ENCODE assay signal across 8 cellular contexts in genomic region chr9:127917603-127918002, GRCh38. TPM values are rescaled to one million over a fixed set of nuclear protein-coding genes. Genes with fewer than 3 reads are reported as not detected.
A peak's percentile ranks its signal among the peaks of the same experiment; 100 is the strongest.
DNase-seq lines count a peak whose midpoint lies in the region; ATAC-seq and TF ChIP-seq lines count a peak whose summit lies in the region.

No MANE protein-coding gene starts in this region.

- no peak for TF ChIP-seq CTCF in SK-N-SH (IDR thresholded peaks at IDR 0.05)

- H3K4me2 ChIP-seq in SK-N-SH, result peak overlapping the region; percentile 58

- POLR2A ChIA-PET in SK-N-SH (lab: Yijun Ruan, JAX), result interaction anchor here (0.6 to 1.4 kb wide), 4 partner anchors 19 to 47 kb away, joined by 3 to 7 read pairs (median 6); no protein-coding TSS in a partner anchor

- CTCF ChIA-PET in SK-N-SH (lab: Yijun Ruan, JAX), result interaction anchor here (0.6 to 7.0 kb wide), 6 partner anchors 18 to 615 kb away, joined by 3 to 41 read pairs (median 4); partner anchors contain the start of genes ST6GALNAC6 and TOR2A

- H3K27me3 Mint-ChIP-seq in stimulated activated memory B cell treated with anti-CD40 and anti-IgM and Interleukin-4, amounts not matched to agents 10 μg/mL and 1 μg/mL and 100 μg/mL, for 72 hours, result no peaks in the 10 kb centered on the region

- 54% methylated on average over 6 of the region's 6 CpGs for WGBS in SK-N-SH (ENCODE audit: low lambda C conversion rate)

- H2AFZ ChIP-seq in SK-N-SH (ENCODE audit: low read depth), result peak overlapping the region; percentile 90; the same call in 1 of the 2 replicates

- H3K4me3 ChIP-seq in SK-N-SH (ENCODE audit: low read depth in 2 of 2, low read length in 1 of 2) (peak overlapping the region in 1 of 2 experiments; percentile 32; a peak in 1 of 4 replicates), duodenal mucosa (ENCODE audit: low read depth in 1 of 2, low read length in 2 of 2) (peak overlapping the region in 1 of 2 donors; percentile 25)

- TF ChIP-seq EP300 in SK-N-SH (IDR thresholded peaks at IDR 0.05; ENCODE audit: borderline replicate concordance in 1 of 2, low read depth in 1 of 2, low read length in 1 of 2), result no peak

- H3K36me3 Mint-ChIP-seq in stimulated activated memory B cell treated with anti-CD40 and anti-IgM and Interleukin-4, amounts not matched to agents 10 μg/mL and 1 μg/mL and 100 μg/mL, for 72 hours, result peaks cover 31% of the 10 kb centered on the region

- no peak for TF ChIP-seq RAD21 in SK-N-SH (IDR thresholded peaks at IDR 0.05; ENCODE audit: low read length)

- peak overlapping the region; percentile 92 for H3K4me3 Mint-ChIP-seq in stimulated activated memory B cell treated with anti-CD40 and anti-IgM and Interleukin-4, amounts not matched to agents 10 μg/mL and 1 μg/mL and 100 μg/mL, for 72 hours

- peaks cover 14% of the 10 kb centered on the region for H3K79me2 ChIP-seq in SK-N-SH (ENCODE audit: insufficient read depth)

- H3K9ac ChIP-seq in SK-N-SH (peak overlapping the region; percentile 39; the same call in 1 of the 2 replicates), duodenal mucosa (ENCODE audit: low read depth in 1 of 2, low read length in 2 of 2) (no peak overlapping the region)

- H3K9me2 ChIP-seq in SK-N-SH, result no peaks in the 10 kb centered on the region

- H3K36me3 ChIP-seq in SK-N-SH (replicated peaks in 1 of 2; ENCODE audit: control insufficient read depth in 1 of 2, insufficient read depth in 2 of 2, low read length in 1 of 2) (no peaks in the 10 kb centered on the region), duodenal mucosa (ENCODE audit: control insufficient read depth in 1 of 2, insufficient read depth in 2 of 2, low read length in 2 of 2) (peaks cover 2 to 4% of the 10 kb centered on the region in 2 donors)

- H3K27me3 ChIP-seq in SK-N-SH (ENCODE audit: insufficient read depth), result no peaks in the 10 kb centered on the region
- no peaks in the 10 kb centered on the region for H3K27me3 ChIP-seq in duodenal mucosa (ENCODE audit: control insufficient read depth in 1 of 2, insufficient read depth in 2 of 2, low read length in 2 of 2)

- H3K4me1 Mint-ChIP-seq in stimulated activated memory B cell treated with anti-CD40 and anti-IgM and Interleukin-4, amounts not matched to agents 10 μg/mL and 1 μg/mL and 100 μg/mL, for 72 hours, result peaks cover 77% of the 10 kb centered on the region

- H3K27ac ChIP-seq in SK-N-SH (ENCODE audit: low read depth in 2 of 2, low read length in 1 of 2) (peak overlapping the region in 1 of 2 experiments; percentile 95; a peak in 2 of 4 replicates), duodenal mucosa (ENCODE audit: low read depth, low read length) (peak overlapping the region; percentile 14)

- peaks cover 28% of the 10 kb centered on the region for H3F3A ChIP-seq in SK-N-SH (replicated peaks; ENCODE audit: insufficient read depth)

- DNase-seq in SK-N-SH, result no peak
- peak; percentile 79 for DNase-seq in NCI-H2171 (lab: John Stamatoyannopoulos, UW)
- no peak for DNase-seq in HuH-7.5 (ENCODE audit: low spot score)
- DNase-seq in NCI-H2107 (lab: John Stamatoyannopoulos, UW), result no peak
- DNase-seq in cortex of kidney (lab: John Stamatoyannopoulos, UW), result no peak

- no peaks in the 10 kb centered on the region for H3K9me3 Mint-ChIP-seq in stimulated activated memory B cell treated with anti-CD40 and anti-IgM and Interleukin-4, amounts not matched to agents 10 μg/mL and 1 μg/mL and 100 μg/mL, for 72 hours

- H4K20me1 ChIP-seq in SK-N-SH (ENCODE audit: insufficient read depth), result no peaks in the 10 kb centered on the region

- ATAC-seq in SK-N-SH treated with all-trans-retinoic acid at 6 μM for 48 hours, result no peak
- ATAC-seq in stimulated activated memory B cell treated with anti-CD40 and anti-IgM and Interleukin-4, amounts not matched to agents 10 μg/mL and 1 μg/mL and 100 μg/mL, for 72 hours, result peak; percentile 79

- H3K4me1 ChIP-seq in SK-N-SH (ENCODE audit: control insufficient read depth in 1 of 2, insufficient read depth in 2 of 2, low read depth in 1 of 2, low read length in 1 of 2), result peaks cover 20 to 35% of the 10 kb centered on the region in 2 experiments; a peak in 3 of 4 replicates
- peaks cover 48 to 58% of the 10 kb centered on the region in 2 donors for H3K4me1 ChIP-seq in duodenal mucosa (ENCODE audit: control insufficient read depth in 1 of 2, insufficient read depth in 2 of 2, low read length in 2 of 2)

- H3K9me3 ChIP-seq in SK-N-SH (no peaks in the 10 kb centered on the region), duodenal mucosa (ENCODE audit: control insufficient read depth in 1 of 2, low read length in 2 of 2) (no peaks in the 10 kb centered on the region)

- H3K27ac Mint-ChIP-seq in stimulated activated memory B cell treated with anti-CD40 and anti-IgM and Interleukin-4, amounts not matched to agents 10 μg/mL and 1 μg/mL and 100 μg/mL, for 72 hours, result peak overlapping the region; percentile 91

TF ChIP-seq in SK-N-SH, 30 proteins besides CTCF, POLR2A, EP300 and RAD21:
- no peak for TF ChIP-seq SIN3A (IDR thresholded peaks at IDR 0.05; ENCODE audit: borderline replicate concordance, low read depth, low read length)

TF ChIP-seq in SK-N-SH treated with all-trans-retinoic acid at 6 μM for 48 hours, 23 proteins besides CTCF, POLR2A, EP300 and RAD21 (continues in another document):
- TF ChIP-seq ZFP3 (CRISPR knock-in tag; IDR thresholded peaks at IDR 0.05) (no peak), TOX (CRISPR knock-in tag; IDR thresholded peaks at IDR 0.05; ENCODE audit: borderline replicate concordance) (no peak), CSDC2 (CRISPR knock-in tag; IDR thresholded peaks at IDR 0.05) (no peak), BACH2 (CRISPR knock-in tag; IDR thresholded peaks at IDR 0.05; ENCODE audit: borderline replicate concordance) (no peak), ZNF565 (CRISPR knock-in tag; conservative IDR thresholded peaks at IDR 0.05; ENCODE audit: low read depth) (no peak), RARB (CRISPR knock-in tag; IDR thresholded peaks at IDR 0.05) (no peak), POU6F1 (CRISPR knock-in tag; IDR thresholded peaks at IDR 0.05; ENCODE audit: borderline replicate concordance, low read depth) (no peak), ZFP30 (CRISPR knock-in tag; IDR thresholded peaks at IDR 0.05) (no peak), PPARA (CRISPR knock-in tag; IDR thresholded peaks at IDR 0.05; ENCODE audit: borderline replicate concordance) (no peak), ZC3H10 (CRISPR knock-in tag; IDR thresholded peaks at IDR 0.05) (no peak), TCF4 (CRISPR knock-in tag; IDR thresholded peaks at IDR 0.05; ENCODE audit: borderline replicate concordance) (no peak), CREB5 (CRISPR knock-in tag; IDR thresholded peaks at IDR 0.05; ENCODE audit: low read depth) (no peak)

RNA-seq across cellular contexts. Expression of gene ST6GALNAC4, which starts 0.8 kb away (rescaled TPM):
- 28.4 and 30.2 TPM in 2 replicates for polyA plus RNA-seq in SK-N-SH (2012; rRNA removed)
- 11.0 and 21.1 TPM in 2 replicates for polyA plus RNA-seq in SK-N-SH (2012; cell fraction: cytosol; rRNA removed)
- 29.1 and 30.8 TPM in 2 replicates for polyA plus RNA-seq in SK-N-SH (2012; cell fraction: nucleus; rRNA removed)

RNA-seq across cellular contexts. Expression of gene PIP5KL1, which starts 13.0 kb away (rescaled TPM):
- polyA plus RNA-seq in SK-N-SH (2012; rRNA removed), result 4.0 and 6.1 TPM in 2 replicates
- polyA plus RNA-seq in SK-N-SH (2012; cell fraction: cytosol; rRNA removed), result 1.7 and 2.5 TPM in 2 replicates
- 40.1 and 41.3 TPM in 2 replicates for polyA plus RNA-seq in SK-N-SH (2012; cell fraction: nucleus; rRNA removed)

RNA-seq across cellular contexts. Expression of gene ST6GALNAC6, which starts 18.2 kb away (rescaled TPM):
- 34.8 and 47.5 TPM in 2 replicates for polyA plus RNA-seq in SK-N-SH (2012; rRNA removed)
- polyA plus RNA-seq in SK-N-SH (2012; cell fraction: cytosol; rRNA removed), result 15.2 and 27.6 TPM in 2 replicates
- 38.6 and 69.7 TPM in 2 replicates for polyA plus RNA-seq in SK-N-SH (2012; cell fraction: nucleus; rRNA removed)

RNA-seq across cellular contexts. Expression of gene DPM2, which starts 20.1 kb away (rescaled TPM):
- polyA plus RNA-seq in SK-N-SH (2012; rRNA removed), result 106 and 117 TPM in 2 replicates
- 54.1 and 69.2 TPM in 2 replicates for polyA plus RNA-seq in SK-N-SH (2012; cell fraction: cytosol; rRNA removed)
- 90.7 and 100 TPM in 2 replicates for polyA plus RNA-seq in SK-N-SH (2012; cell fraction: nucleus; rRNA removed)

RNA-seq across cellular contexts. Expression of gene AK1, which starts 40.1 kb away (rescaled TPM):
- polyA plus RNA-seq in SK-N-SH (2012; rRNA removed), result 103 and 125 TPM in 2 replicates
- 65.8 and 85.2 TPM in 2 replicates for polyA plus RNA-seq in SK-N-SH (2012; cell fraction: cytosol; rRNA removed)
- 98.3 and 147 TPM in 2 replicates for polyA plus RNA-seq in SK-N-SH (2012; cell fraction: nucleus; rRNA removed)
